2 cellular contexts compared by ENCODE assay signal in the genomic region with DNA sequence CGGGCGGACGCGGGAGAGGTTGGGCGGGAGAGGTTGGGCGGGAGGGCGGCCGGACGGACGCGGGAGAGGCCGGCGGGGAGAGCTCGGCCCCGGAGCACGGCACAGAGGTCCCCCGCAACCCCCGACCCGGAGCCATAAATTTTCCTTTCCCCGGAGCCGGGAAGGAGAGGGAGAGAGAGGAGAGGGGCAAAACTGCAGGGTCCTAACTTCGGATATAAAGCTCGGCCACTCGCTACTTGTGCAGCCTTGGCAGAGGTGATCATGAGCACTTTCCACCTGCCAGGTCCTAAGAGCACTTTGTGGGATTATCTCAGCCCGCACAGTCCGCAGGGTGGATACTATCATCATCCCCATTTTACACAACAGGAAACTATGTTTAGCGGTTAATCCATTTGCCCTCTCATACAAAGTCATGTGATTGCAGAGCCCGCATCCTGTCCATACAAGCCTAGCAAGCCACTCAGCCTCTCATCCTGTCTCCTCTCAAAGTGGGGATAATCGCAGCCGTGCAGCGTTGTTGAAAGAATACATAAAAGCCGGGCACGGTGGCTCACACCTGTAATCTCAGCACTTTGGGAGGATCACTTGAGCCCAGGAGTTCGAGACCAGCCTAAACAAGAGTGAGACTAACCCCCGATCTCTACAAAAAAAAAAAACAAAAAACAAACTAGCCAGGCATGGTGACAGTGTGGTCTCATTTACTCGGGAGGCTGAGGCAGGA.
TF ChIP-seq lines count a peak whose summit lies in the region.

No MANE protein-coding gene starts in this region.

TF ChIP-seq in IMR-90, 13 proteins besides CTCF, POLR2A, EP300 and RAD21:
- TF ChIP-seq NFE2L2 (IDR thresholded peaks at IDR 0.05; ENCODE audit: low read depth, low read length) (no peak), RFX5 (IDR thresholded peaks at IDR 0.05; ENCODE audit: low read depth, low read length) (no peak), SMC3 (IDR thresholded peaks at IDR 0.05; ENCODE audit: low read depth, low read length) (no peak), CHD1 (IDR thresholded peaks at IDR 0.05; ENCODE audit: low read depth, low read length) (no peak), MAFK (IDR thresholded peaks at IDR 0.05; ENCODE audit: low read depth, low read length) (no peak), CEBPB (IDR thresholded peaks at IDR 0.05; ENCODE audit: low read depth, low read length) (no peak), MAZ (IDR thresholded peaks at IDR 0.05; ENCODE audit: borderline replicate concordance, low read depth, low read length) (no peak), BHLHE40 (IDR thresholded peaks at IDR 0.05; ENCODE audit: low read depth, low read length) (no peak), MXI1 (IDR thresholded peaks at IDR 0.05; ENCODE audit: borderline replicate concordance, low read depth, low read length) (no peak), RCOR1 (IDR thresholded peaks at IDR 0.05; ENCODE audit: insufficient replicate concordance, low read length) (no peak), FOS (IDR thresholded peaks at IDR 0.05; ENCODE audit: low read depth, low read length) (no peak)
- TF ChIP-seq, protein P1, sequence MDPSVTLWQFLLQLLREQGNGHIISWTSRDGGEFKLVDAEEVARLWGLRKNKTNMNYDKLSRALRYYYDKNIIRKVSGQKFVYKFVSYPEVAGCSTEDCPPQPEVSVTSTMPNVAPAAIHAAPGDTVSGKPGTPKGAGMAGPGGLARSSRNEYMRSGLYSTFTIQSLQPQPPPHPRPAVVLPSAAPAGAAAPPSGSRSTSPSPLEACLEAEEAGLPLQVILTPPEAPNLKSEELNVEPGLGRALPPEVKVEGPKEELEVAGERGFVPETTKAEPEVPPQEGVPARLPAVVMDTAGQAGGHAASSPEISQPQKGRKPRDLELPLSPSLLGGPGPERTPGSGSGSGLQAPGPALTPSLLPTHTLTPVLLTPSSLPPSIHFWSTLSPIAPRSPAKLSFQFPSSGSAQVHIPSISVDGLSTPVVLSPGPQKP (IDR thresholded peaks at IDR 0.05; ENCODE audit: borderline replicate concordance, low read depth, low read length) = no peak
- TF ChIP-seq, protein P2, sequence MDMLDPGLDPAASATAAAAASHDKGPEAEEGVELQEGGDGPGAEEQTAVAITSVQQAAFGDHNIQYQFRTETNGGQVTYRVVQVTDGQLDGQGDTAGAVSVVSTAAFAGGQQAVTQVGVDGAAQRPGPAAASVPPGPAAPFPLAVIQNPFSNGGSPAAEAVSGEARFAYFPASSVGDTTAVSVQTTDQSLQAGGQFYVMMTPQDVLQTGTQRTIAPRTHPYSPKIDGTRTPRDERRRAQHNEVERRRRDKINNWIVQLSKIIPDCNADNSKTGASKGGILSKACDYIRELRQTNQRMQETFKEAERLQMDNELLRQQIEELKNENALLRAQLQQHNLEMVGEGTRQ (IDR thresholded peaks at IDR 0.05; ENCODE audit: low read depth, low read length) = no peak

TF ChIP-seq in HEK293T, 16 proteins besides CTCF, POLR2A, EP300 and RAD21:
- no peak for TF ChIP-seq ZNF384 (IDR thresholded peaks at IDR 0.05)
